ENCODE assay signal across 8 cellular contexts in genomic region chr9:99851028-99851822, GRCh38. TPM values are rescaled to one million over a fixed set of nuclear protein-coding genes. Genes with fewer than 3 reads are reported as not detected.
DNase-seq lines count a peak whose midpoint lies in the region; ATAC-seq and TF ChIP-seq lines count a peak whose summit lies in the region.

No MANE protein-coding gene starts in this region.

- H3K4me1 ChIP-seq in DND-41 (ENCODE audit: insufficient read depth, low read length) (peaks cover 25% of the 10 kb centered on the region), body of pancreas (peaks cover 6% of the 10 kb centered on the region), adrenal gland (replicated peaks in 1 of 2) (no peaks in the 10 kb centered on the region)

- TF ChIP-seq POLR2A in body of pancreas (IDR thresholded peaks at IDR 0.05) (no peak), adrenal gland (IDR thresholded peaks at IDR 0.05) (no peak)

- no peak overlapping the region for H3K27ac ChIP-seq in DND-41 (ENCODE audit: low read length)
- no peak overlapping the region for H3K27ac ChIP-seq in caudate nucleus (ENCODE audit: low read depth, low read length)
- H3K27ac ChIP-seq in body of pancreas: no peak overlapping the region
- H3K27ac ChIP-seq in adrenal gland: no peak overlapping the region

- 53 to 55% methylated on average over 4 of the region's 4 CpGs for WGBS in body of pancreas, 2 donors
- WGBS in adrenal gland, 4 donors: 51 to 64% (median 55%) methylated on average over 4 of the region's 4 CpGs

- DNase-seq in DND-41 (peak; percentile 54), caudate nucleus (lab: John Stamatoyannopoulos, UW) (no peak), body of pancreas (no peak), adrenal gland (no peak), ureter (ENCODE audit: low spot score) (no peak)
- DNase-seq in activated gamma-delta T cell treated with anti-CD3 and anti-CD28 coated beads, Interleukin-2, amount 50 U/mL, for 16 hours (ENCODE audit: low read depth): peak; percentile 22

- H4K20me1 ChIP-seq in DND-41 (ENCODE audit: insufficient read depth, low read length): no peaks in the 10 kb centered on the region

- no peak for TF ChIP-seq CTCF in DND-41 (IDR thresholded peaks at IDR 0.05; ENCODE audit: borderline replicate concordance, extremely low read depth, low read length, poor library complexity, severe bottlenecking)
- no peak for TF ChIP-seq CTCF in body of pancreas (IDR thresholded peaks at IDR 0.05)
- TF ChIP-seq CTCF in adrenal gland (IDR thresholded peaks at IDR 0.05): no peak

- H3K9ac ChIP-seq in DND-41 (ENCODE audit: low read depth, low read length): no peak overlapping the region

- H3K4me2 ChIP-seq in DND-41 (ENCODE audit: insufficient read depth, low read length): peak overlapping the region; percentile 16; the same call in 1 of the 2 replicates

- H3K4me3 ChIP-seq in DND-41 (ENCODE audit: low read depth in 1 of 2, low read length in 2 of 2) (no peak overlapping the region), body of pancreas (no peak overlapping the region), adrenal gland (no peak overlapping the region)

- H3K27me3 ChIP-seq in DND-41 (ENCODE audit: insufficient read depth, low read length, poor library complexity) (no peaks in the 10 kb centered on the region), body of pancreas (no peaks in the 10 kb centered on the region), adrenal gland (no peaks in the 10 kb centered on the region)

- H2AFZ ChIP-seq in DND-41 (ENCODE audit: low read depth, low read length): no peak overlapping the region

- no peaks in the 10 kb centered on the region for H3K36me3 ChIP-seq in DND-41 (ENCODE audit: insufficient read depth, low read length)
- H3K36me3 ChIP-seq in body of pancreas (replicated peaks in 1 of 2; ENCODE audit: insufficient read depth in 1 of 2, low read depth in 2 of 2): no peaks in the 10 kb centered on the region
- peaks cover 0 to 3% of the 10 kb centered on the region in 2 donors for H3K36me3 ChIP-seq in adrenal gland (replicated peaks in 1 of 2)

- H3K9me3 ChIP-seq in DND-41 (ENCODE audit: insufficient read depth, low read length, severe bottlenecking) (no peaks in the 10 kb centered on the region), body of pancreas (no peaks in the 10 kb centered on the region), adrenal gland (replicated peaks in 1 of 3) (no peaks in the 10 kb centered on the region)

- intact Hi-C loops in body of pancreas (cut with DNase I) (no loop called here), adrenal gland (cut with DNase I) (no loop called here)

- ATAC-seq in DND-41 (ENCODE audit: insufficient read depth, low read depth) (peak; percentile 91), GM19438 (IDR thresholded peaks at IDR 0.05; ENCODE audit: low read depth, unreplicated experiment) (peak; percentile 84), HG03139 (IDR thresholded peaks at IDR 0.05; ENCODE audit: unreplicated experiment) (peak; percentile 85), body of pancreas (no peak)

- no peaks in the 10 kb centered on the region for H3K79me2 ChIP-seq in DND-41 (ENCODE audit: insufficient read depth, low read length)

RNA-seq across cellular contexts. Expression of gene NR4A3, which starts 29.5 kb away (rescaled TPM):
- total RNA-seq in body of pancreas: 1 to 10 TPM; 1.0 to 8.9 TPM
- 10 to 100 TPM in 5 of 8 donors, 1 to 10 TPM in 2, under 1 TPM in 1; 0.83 to 70.8 (median 11.6) TPM for total RNA-seq in adrenal gland
- 10 to 100 TPM in 1 of 3 donors, 1 to 10 TPM in 2; 2.6 to 10.0 (median 7.6) TPM for polyA plus RNA-seq in adrenal gland
- total RNA-seq in ureter: 26.2 TPM

RNA-seq across cellular contexts. Expression of gene STX17, which starts 55.2 kb away (rescaled TPM):
- total RNA-seq in body of pancreas: 10 to 100 TPM; 29.8 to 73.2 TPM
- 10 to 100 TPM; 15.9 to 47.2 (median 31.6) TPM for total RNA-seq in adrenal gland
- 10 to 100 TPM in 1 of 3 donors, 1 to 10 TPM in 2; 5.4 to 20.4 (median 8.5) TPM for polyA plus RNA-seq in adrenal gland
- 54.0 TPM for total RNA-seq in ureter

Comparison
In these comparisons a context has a peak if more than half of its experiments do, and no peak if none do; other contexts are left out.
1. DNase-seq: peak in DND-41 (single experiment) and activated gamma-delta T cell treated with anti-CD3 and anti-CD28 coated beads, Interleukin-2, amount 50 U/mL, for 16 hours (single experiment); none in caudate nucleus (0 of 61), body of pancreas (0 of 4), adrenal gland (0 of 7) and ureter (single experiment).